5 cellular contexts compared by ENCODE assay signal in genomic region chr21:13196111-13196510, GRCh38.
A peak's percentile ranks its signal among the peaks of the same experiment; 100 is the strongest.
DNase-seq lines count a peak whose midpoint lies in the region; ATAC-seq, FAIRE-seq and TF ChIP-seq lines count a peak whose summit lies in the region.
"Not testable (repeated sequence)": the region's sequence is repeated elsewhere in the genome, so short reads cannot be mapped to it uniquely, and the experiment has no call there.

No MANE protein-coding gene starts in this region.

- intact Hi-C loops in kidney (cut with DNase I); lower lobe of right lung (cut with DNase I); testis (cut with DNase I; ENCODE audit: low total_unique reads); aorta (cut with DNase I): not testable (repeated sequence)

- peak in 1 of 2 donors; percentile 29 for ATAC-seq in lower lobe of right lung
- ATAC-seq in aorta (ENCODE audit: low FRiP score) = not testable (repeated sequence)

- not testable (repeated sequence) for TF ChIP-seq CTCF in kidney (IDR thresholded peaks at IDR 0.05; ENCODE audit: borderline replicate concordance, extremely low read depth, insufficient read depth); lower lobe of right lung (IDR thresholded peaks at IDR 0.05); testis (IDR thresholded peaks at IDR 0.05)

- not testable (repeated sequence) for H3K4me1 ChIP-seq in kidney (ENCODE audit: control insufficient read depth in 1 of 2, insufficient read depth in 1 of 2, low read depth in 1 of 2, low read length in 2 of 2); lower lobe of right lung; testis; aorta (ENCODE audit: control insufficient read depth in 1 of 2, insufficient read depth in 2 of 2, low read length in 2 of 2)

- not testable (repeated sequence) for FAIRE-seq in kidney (lab: Jason Lieb, UNC)

- not testable (repeated sequence) for TF ChIP-seq POLR2A in testis (IDR thresholded peaks at IDR 0.05)

- not testable (repeated sequence) for H3K9ac ChIP-seq in kidney (ENCODE audit: low read length in 2 of 2)

- H3K9me3 ChIP-seq in kidney (ENCODE audit: control insufficient read depth in 1 of 2, low read length in 2 of 2); lower lobe of right lung; testis; aorta (ENCODE audit: control insufficient read depth, low read length): not testable (repeated sequence)

- H3K27ac ChIP-seq in kidney (ENCODE audit: low read depth in 2 of 2, low read length in 2 of 2); lower lobe of right lung; testis; aorta (ENCODE audit: low read depth in 1 of 2, low read length in 2 of 2): not testable (repeated sequence)

- 76 to 80% methylated on average over 3 to 21 of the region's 26 CpGs for WGBS in testis, 2 donors
- 83 to 84% methylated on average over 17 to 26 of the region's 26 CpGs for WGBS in aorta, 2 donors

- H3K4me3 ChIP-seq in kidney (ENCODE audit: low read length in 2 of 2); lower lobe of right lung; aorta (ENCODE audit: low read length in 2 of 2): not testable (repeated sequence)
- peak overlapping the region; percentile 31 for H3K4me3 ChIP-seq in testis

- not testable (repeated sequence) for H3K36me3 ChIP-seq in kidney (ENCODE audit: control insufficient read depth in 1 of 2, insufficient read depth in 2 of 2, low read length in 2 of 2); lower lobe of right lung; testis (ENCODE audit: low read depth, missing control alignments); aorta (ENCODE audit: control insufficient read depth in 1 of 2, insufficient read depth in 2 of 2, low read length in 1 of 2)

- not testable (repeated sequence) for H3K27me3 ChIP-seq in lower lobe of right lung (ENCODE audit: low read depth); testis; aorta (ENCODE audit: control insufficient read depth in 1 of 2, insufficient read depth in 2 of 2, low read length in 1 of 2)

- DNase-seq in HT1080 (ENCODE audit: low read depth) (peak; percentile 0), kidney (peak; percentile 22), lower lobe of right lung (peak; percentile 14), aorta (peak; percentile 27 to 37)
- not testable (repeated sequence) for DNase-seq in testis
